In the genomic region with DNA sequence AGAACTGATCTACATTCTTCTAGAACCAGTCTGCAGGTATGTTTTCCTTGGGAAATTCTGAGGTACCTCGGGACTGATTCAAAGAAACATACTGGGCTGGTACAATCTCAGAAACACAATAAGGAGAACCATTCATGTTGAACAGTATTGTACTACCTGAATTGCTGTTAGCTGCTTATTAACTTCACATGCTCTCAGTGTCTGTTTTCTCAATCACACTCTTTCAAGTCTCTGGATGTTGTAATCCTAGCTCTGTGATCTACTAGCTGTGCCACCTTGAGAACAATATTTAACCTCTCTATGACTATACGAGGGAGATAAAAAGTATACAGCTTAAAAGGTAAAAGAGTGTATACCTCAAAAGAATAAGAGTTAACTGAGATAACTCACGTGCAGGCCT, we compare ENCODE assay signal across 22 cellular contexts. TPM values are rescaled to one million over a fixed set of nuclear protein-coding genes. Genes with fewer than 3 reads are reported as not detected.
DNase-seq lines count a peak whose midpoint lies in the region; ATAC-seq, FAIRE-seq and TF ChIP-seq lines count a peak whose summit lies in the region.
"Had no signal": no experiment of that assay in that cellular context is flagged by ENCODE, and none has a peak within 500 bp of the region (broad histone marks: within the 10 kb centered on the region; RNA-seq: fewer than 3 reads in every experiment).

No MANE protein-coding gene starts in this region.

- no TSS peak for BruUV-seq in HepG2 (replicated peaks; lab: Mats Ljungman, UMichigan)

- H2BK120ac ChIP-seq in mesenchymal stem cell (ENCODE audit: low read depth, low read length), result no peak overlapping the region

- no peak overlapping the region for H2BK12ac ChIP-seq in mesenchymal stem cell (ENCODE audit: low read length in 2 of 2)

- H3K23ac ChIP-seq in mesenchymal stem cell (ENCODE audit: low read length in 2 of 2), result no peak overlapping the region

- H2AK5ac ChIP-seq in mesenchymal stem cell (ENCODE audit: low read length, severe bottlenecking), result no peak overlapping the region

- H2BK15ac ChIP-seq in mesenchymal stem cell (ENCODE audit: low read depth, poor library complexity, severe bottlenecking), result no peak overlapping the region

- no peak overlapping the region for H3K4ac ChIP-seq in mesenchymal stem cell (ENCODE audit: low read depth in 1 of 2, low read length in 2 of 2)

- FAIRE-seq in HepG2 (lab: Jason Lieb, UNC), result no peak
- FAIRE-seq: G401.6, GM12878, H1 had no signal

- no peak for TF ChIP-seq RAD21 in HepG2 (CRISPR knock-in tag; IDR thresholded peaks at IDR 0.05)

- POLR2A ChIA-PET in HepG2 (lab: Yijun Ruan, JAX), result no interaction called here

- no peaks in the 10 kb centered on the region for H3K79me1 ChIP-seq in mesenchymal stem cell (replicated peaks; ENCODE audit: low read length, poor library complexity, severe bottlenecking)

- no peak overlapping the region for H2AFZ ChIP-seq in hepatocyte
- no peak overlapping the region for H2AFZ ChIP-seq in HepG2 (ENCODE audit: low read length)
- H2AFZ ChIP-seq in mesenchymal stem cell (ENCODE audit: low read depth, low read length), result no peak overlapping the region
- H2AFZ ChIP-seq: GM23248 had no signal

- TF ChIP-seq EP300 in HepG2 (IDR thresholded peaks at IDR 0.05; ENCODE audit: low read depth in 2 of 2, low read length in 2 of 2) (no peak), HepG2 (CRISPR knock-in tag; IDR thresholded peaks at IDR 0.05; ENCODE audit: borderline replicate concordance) (no peak)

- TF ChIP-seq POLR2A in HepG2 (IDR thresholded peaks at IDR 0.05; ENCODE audit: insufficient read depth in 1 of 2, low read depth in 2 of 2, low read length in 2 of 2), result no peak

- H2BK5ac ChIP-seq in mesenchymal stem cell (ENCODE audit: low read depth, low read length, poor library complexity, severe bottlenecking), result no peak overlapping the region

- DNase-seq in hepatocyte (ENCODE audit: low spot score) (no peak), left colon (no peak), HepG2 (ENCODE audit: low spot score) (no peak), upper lobe of right lung (no peak), mesenchymal stem cell (no peak), SIG-M5 (lab: John Stamatoyannopoulos, UW) (no peak)
- DNase-seq: C1 segment of cervical spinal cord; Calu3; CD4-positive, alpha-beta memory T cell; COR-L47; DMS153; DND-41; GM23248; H7; HCEC 1CT had no signal

- H3K4me2 ChIP-seq in hepatocyte (no peak overlapping the region), HepG2 (ENCODE audit: low read depth, low read length) (no peak overlapping the region), mesenchymal stem cell (ENCODE audit: low read length, poor library complexity, severe bottlenecking) (no peak overlapping the region)

- H3K27ac ChIP-seq in hepatocyte (peak overlapping the region; percentile 23), HepG2 (ENCODE audit: extremely low read length, insufficient read depth, low read length) (no peak overlapping the region), upper lobe of right lung (no peak overlapping the region), mesenchymal stem cell (ENCODE audit: low read length, poor library complexity, severe bottlenecking) (no peak overlapping the region)
- H3K27ac ChIP-seq: GM23248 had no signal

- H3K9me3 ChIP-seq in hepatocyte (ENCODE audit: low read depth) (no peaks in the 10 kb centered on the region), HepG2 (ENCODE audit: low read length) (no peaks in the 10 kb centered on the region), upper lobe of right lung (no peaks in the 10 kb centered on the region), mesenchymal stem cell (ENCODE audit: control insufficient read depth, low read length) (no peaks in the 10 kb centered on the region)

- H4K20me1 ChIP-seq in hepatocyte (ENCODE audit: insufficient read depth, poor library complexity, severe bottlenecking) (no peaks in the 10 kb centered on the region), HepG2 (ENCODE audit: insufficient read depth, low read length) (no peaks in the 10 kb centered on the region)

- H4K8ac ChIP-seq in mesenchymal stem cell (ENCODE audit: low read length), result no peak overlapping the region

- H3K18ac ChIP-seq in mesenchymal stem cell (ENCODE audit: low read depth in 1 of 2, low read length in 2 of 2), result no peak overlapping the region

- H3K4me3 ChIP-seq in hepatocyte, result no peak overlapping the region
- no peak overlapping the region for H3K4me3 ChIP-seq in HepG2 (replicated peaks in 1 of 3; ENCODE audit: insufficient read depth in 1 of 3, low read depth in 2 of 3, low read length in 3 of 3)
- H3K4me3 ChIP-seq in upper lobe of right lung, result no peak overlapping the region
- H3K4me3 ChIP-seq in mesenchymal stem cell (ENCODE audit: insufficient read depth in 1 of 2, low read depth in 1 of 2, low read length in 2 of 2), result no peak overlapping the region
- H3K4me3 ChIP-seq: GM12878, GM23248 had no signal

- H3K14ac ChIP-seq in mesenchymal stem cell (ENCODE audit: low read length in 2 of 2), result no peak overlapping the region

- H3K79me2 ChIP-seq in hepatocyte, result no peaks in the 10 kb centered on the region
- H3K79me2 ChIP-seq in HepG2 (ENCODE audit: insufficient read depth, low read length), result no peaks in the 10 kb centered on the region

- H3K9me2 ChIP-seq in hepatocyte (replicated peaks; ENCODE audit: insufficient read depth), result no peaks in the 10 kb centered on the region

- intact Hi-C loops in left colon (cut with DNase I, micrococcal nuclease) (no loop called here), HepG2 (cut with micrococcal nuclease; ENCODE audit: unreplicated experiment) (no loop called here), upper lobe of right lung (cut with DNase I) (no loop called here)

- in situ Hi-C loops in HepG2 (cut with HindIII; ENCODE audit: extremely low pct_ligation_motif_present, low pct_unique_long_range_greater_than_20kb), result no loop called here

- CTCF ChIA-PET in HepG2 (lab: Yijun Ruan, JAX; ENCODE audit: low intra/inter-chr PET ratio, low total read pairs), result no interaction called here

- WGBS in hepatocyte (ENCODE audit: low lambda C conversion rate, missing lambda C conversion rate), result 59% methylated on average over 3 of the region's 3 CpGs
- 0% methylated on average over 3 of the region's 3 CpGs for WGBS in HepG2 (ENCODE audit: low lambda C conversion rate)
- 90% methylated on average over 2 of the region's 3 CpGs for WGBS in mesenchymal stem cell

- no peak overlapping the region for H4K91ac ChIP-seq in mesenchymal stem cell (ENCODE audit: low read length)

- H3K9ac ChIP-seq in HepG2 (ENCODE audit: insufficient read depth, low read depth, low read length) (no peak overlapping the region), mesenchymal stem cell (ENCODE audit: low read length) (no peak overlapping the region)
- H3K9ac ChIP-seq: GM23248 had no signal

- H3K4me1 ChIP-seq in hepatocyte (ENCODE audit: insufficient read depth) (peaks cover 7% of the 10 kb centered on the region), HepG2 (ENCODE audit: insufficient read depth, low read length) (peaks cover 9% of the 10 kb centered on the region), upper lobe of right lung (no peaks in the 10 kb centered on the region), mesenchymal stem cell (ENCODE audit: control insufficient read depth, insufficient read depth, low read depth, low read length) (no peaks in the 10 kb centered on the region)

- no peaks in the 10 kb centered on the region for H3K36me3 ChIP-seq in hepatocyte (replicated peaks; ENCODE audit: insufficient read depth, low read depth)
- H3K36me3 ChIP-seq in HepG2 (replicated peaks in 1 of 2; ENCODE audit: control insufficient read depth in 1 of 2, insufficient read depth in 2 of 2, low read length in 2 of 2), result no peaks in the 10 kb centered on the region
- no peaks in the 10 kb centered on the region for H3K36me3 ChIP-seq in upper lobe of right lung
- H3K36me3 ChIP-seq in mesenchymal stem cell (ENCODE audit: control insufficient read depth in 1 of 2, insufficient read depth in 2 of 2, low read depth in 1 of 2, low read length in 2 of 2), result no peaks in the 10 kb centered on the region

- no peaks in the 10 kb centered on the region for H3K27me3 ChIP-seq in hepatocyte
- no peaks in the 10 kb centered on the region for H3K27me3 ChIP-seq in HepG2 (ENCODE audit: control insufficient read depth in 1 of 2, insufficient read depth in 2 of 2, low read length in 2 of 2)
- no peaks in the 10 kb centered on the region for H3K27me3 ChIP-seq in upper lobe of right lung
- H3K27me3 ChIP-seq in mesenchymal stem cell (ENCODE audit: control insufficient read depth in 1 of 2, insufficient read depth in 1 of 2, low read length in 2 of 2), result no peaks in the 10 kb centered on the region

- peak; percentile 68 for ATAC-seq in left colon
- peak; percentile 49; the same call in 2 of the 3 replicates for ATAC-seq in HepG2
- peak; percentile 62 for ATAC-seq in upper lobe of right lung
- no peak for ATAC-seq in GM18519 (IDR thresholded peaks at IDR 0.05; ENCODE audit: low FRiP score, unreplicated experiment)
- ATAC-seq in GM18861 (IDR thresholded peaks at IDR 0.05; ENCODE audit: unreplicated experiment), result no peak
- ATAC-seq: GM12878 had no signal

- TF ChIP-seq CTCF in hepatocyte (IDR thresholded peaks at IDR 0.05; ENCODE audit: poor library complexity) (no peak), HepG2 (CRISPR knock-in tag; IDR thresholded peaks at IDR 0.05) (no peak), upper lobe of right lung (IDR thresholded peaks at IDR 0.05) (no peak)

RNA-seq across cellular contexts. Expression of a gene that starts 10.3 kb away (rescaled TPM):
- not detected in 2 replicates for total RNA-seq in hepatocyte
- polyA plus RNA-seq in hepatocyte, result 0.04 TPM in 1 of 2 replicates, not detected in the other
- total RNA-seq in left colon, result under 1 TPM in 1 of 2 donors, not detected in 1; 0.17 TPM
- total RNA-seq in HepG2 (2016; rRNA removed; fragmentation: Illumina TruSeq; extraction: Trizol), result not detected in 2 replicates
- not detected in 2 replicates for total RNA-seq in HepG2 (2016; cell fraction: cytosol; rRNA removed; fragmentation: Illumina TruSeq; extraction: Trizol; ENCODE audit: low read depth)
- not detected in 2 replicates for total RNA-seq in HepG2 (2016; cell fraction: insoluble cytoplasmic fraction; rRNA removed; fragmentation: Illumina TruSeq; extraction: Trizol)
- total RNA-seq in HepG2 (2016; cell fraction: membrane; rRNA removed; fragmentation: Illumina TruSeq; extraction: Trizol), result not detected in 2 replicates
- not detected in 2 replicates for total RNA-seq in HepG2 (2016; cell fraction: nucleus; rRNA removed; fragmentation: Illumina TruSeq; extraction: Trizol)
- polyA plus RNA-seq in HepG2 (2011; rRNA removed), result not detected in 2 replicates
- not detected in 2 replicates for polyA plus RNA-seq in HepG2 (2011; cell fraction: cytosol; rRNA removed)
- not detected in 2 replicates for polyA plus RNA-seq in HepG2 (2011; cell fraction: nucleus; rRNA removed)
- polyA plus RNA-seq in HepG2 (2012), result not detected in 2 replicates
- not detected in 2 replicates for polyA plus RNA-seq in HepG2 (2016; cell fraction: cytosol; fragmentation: Illumina TruSeq; extraction: Trizol; ENCODE audit: low read depth)
- polyA plus RNA-seq in HepG2 (2016; cell fraction: insoluble cytoplasmic fraction; fragmentation: Illumina TruSeq; extraction: Trizol; ENCODE audit: low read depth), result not detected in 2 replicates
- not detected in 2 replicates for polyA plus RNA-seq in HepG2 (2016; cell fraction: membrane; fragmentation: Illumina TruSeq; extraction: Trizol; ENCODE audit: low read depth)
- polyA plus RNA-seq in HepG2 (2016; cell fraction: nucleus; fragmentation: Illumina TruSeq; extraction: Trizol; ENCODE audit: insufficient read depth, low read depth), result not detected in 2 replicates
- polyA minus RNA-seq in HepG2 (2011; rRNA and poly(A)+ RNA removed; ENCODE audit: low replicate concordance), result 0.07 TPM in 1 of 2 replicates, not detected in the other
- polyA minus RNA-seq in HepG2 (2011; cell fraction: cytosol; rRNA and poly(A)+ RNA removed), result not detected in 2 replicates
- not detected in 2 replicates for polyA minus RNA-seq in HepG2 (2011; cell fraction: nucleus; rRNA and poly(A)+ RNA removed)
- total RNA-seq in upper lobe of right lung, result 0.64 TPM
- not detected for polyA plus RNA-seq in mesenchymal stem cell (2013, experiment 1 of 2)
- polyA plus RNA-seq in mesenchymal stem cell (2013, experiment 2 of 2), result not detected
- total RNA-seq: A172; A673; Calu3; CD4-positive, alpha-beta memory T cell; GM12878; GM23248; H1; H7 had no signal
- polyA plus RNA-seq: CD4-positive, alpha-beta memory T cell; GM12878; H1 had no signal

RNA-seq across cellular contexts. Expression of a gene that starts 24.4 kb away (rescaled TPM):
- 58.8 and 63.1 TPM in 2 replicates for total RNA-seq in hepatocyte
- 35.0 and 42.6 TPM in 2 replicates for polyA plus RNA-seq in hepatocyte
- 100 to 1,000 TPM; 158 to 248 TPM for total RNA-seq in left colon
- not detected in 2 replicates for total RNA-seq in HepG2 (2016; rRNA removed; fragmentation: Illumina TruSeq; extraction: Trizol)
- not detected in 2 replicates for total RNA-seq in HepG2 (2016; cell fraction: cytosol; rRNA removed; fragmentation: Illumina TruSeq; extraction: Trizol; ENCODE audit: low read depth)
- not detected in 2 replicates for total RNA-seq in HepG2 (2016; cell fraction: insoluble cytoplasmic fraction; rRNA removed; fragmentation: Illumina TruSeq; extraction: Trizol)
- total RNA-seq in HepG2 (2016; cell fraction: membrane; rRNA removed; fragmentation: Illumina TruSeq; extraction: Trizol), result not detected in 2 replicates
- total RNA-seq in HepG2 (2016; cell fraction: nucleus; rRNA removed; fragmentation: Illumina TruSeq; extraction: Trizol), result not detected in 2 replicates
- polyA plus RNA-seq in HepG2 (2011; rRNA removed), result 0.01 TPM in 1 of 2 replicates, not detected in the other
- polyA plus RNA-seq in HepG2 (2011; cell fraction: cytosol; rRNA removed), result not detected in 2 replicates
- polyA plus RNA-seq in HepG2 (2011; cell fraction: nucleus; rRNA removed), result not detected in 2 replicates
- polyA plus RNA-seq in HepG2 (2012), result not detected in 2 replicates
- not detected in 2 replicates for polyA plus RNA-seq in HepG2 (2016; cell fraction: cytosol; fragmentation: Illumina TruSeq; extraction: Trizol; ENCODE audit: low read depth)
- not detected in 2 replicates for polyA plus RNA-seq in HepG2 (2016; cell fraction: insoluble cytoplasmic fraction; fragmentation: Illumina TruSeq; extraction: Trizol; ENCODE audit: low read depth)
- not detected in 2 replicates for polyA plus RNA-seq in HepG2 (2016; cell fraction: membrane; fragmentation: Illumina TruSeq; extraction: Trizol; ENCODE audit: low read depth)
- polyA plus RNA-seq in HepG2 (2016; cell fraction: nucleus; fragmentation: Illumina TruSeq; extraction: Trizol; ENCODE audit: insufficient read depth, low read depth), result not detected in 2 replicates
- polyA minus RNA-seq in HepG2 (2011; rRNA and poly(A)+ RNA removed; ENCODE audit: low replicate concordance), result 0.04 and 69.9 TPM in 2 replicates
- polyA minus RNA-seq in HepG2 (2011; cell fraction: cytosol; rRNA and poly(A)+ RNA removed), result 0.26 TPM in 1 of 2 replicates, not detected in the other
- polyA minus RNA-seq in HepG2 (2011; cell fraction: nucleus; rRNA and poly(A)+ RNA removed), result under 0.01 and 0.50 TPM in 2 replicates
- total RNA-seq in upper lobe of right lung, result 73.3 TPM
- 9.5 TPM for polyA plus RNA-seq in mesenchymal stem cell (2013, experiment 1 of 2)
- 10.4 TPM for polyA plus RNA-seq in mesenchymal stem cell (2013, experiment 2 of 2)
- total RNA-seq: CD4-positive, alpha-beta memory T cell had no signal
- polyA plus RNA-seq: CD4-positive, alpha-beta memory T cell had no signal

Comparison
In these comparisons a context has a peak if more than half of its experiments do, and no peak if none do; other contexts are left out.
1. ATAC-seq: peak in left colon (single experiment), HepG2 (single experiment) and upper lobe of right lung (single experiment); none in GM18519 (single experiment) and GM18861 (single experiment).
2. RNA of a gene that starts 24.4 kb away (total RNA-seq): 158 to 248 TPM in left colon, 73.3 TPM in upper lobe of right lung (single experiment) and 58.8 to 63.1 TPM in hepatocyte; not detected in HepG2; every median in the first group is over 10 times any median in the second.